In genomic region chr22:33920927-33921575, GRCh38 we compare ENCODE assay signal across 8 cellular contexts. TPM values are rescaled to one million over a fixed set of nuclear protein-coding genes. Genes with fewer than 3 reads are reported as not detected.
DNase-seq lines count a peak whose midpoint lies in the region; ATAC-seq and TF ChIP-seq lines count a peak whose summit lies in the region.

No MANE protein-coding gene starts in this region.

- TF ChIP-seq CTCF in neutrophil (IDR thresholded peaks at IDR 0.05), result no peak

- DNase-seq in DMS53 treated with DMSO at 0.1 percent for 48 hours (lab: John Stamatoyannopoulos, UW; ENCODE audit: unreplicated experiment), result peak; percentile 31
- DNase-seq in Kasumi-1 (lab: John Stamatoyannopoulos, UW), result peak; percentile 17 to 29
- DNase-seq in SJSA1 (ENCODE audit: low read depth in 1 of 2, low spot score in 2 of 2), result peak; percentile 93 to 99
- DNase-seq in activated naive CD4-positive, alpha-beta T cell treated with anti-CD3 and anti-CD28 coated beads, Interleukin-2, amount 50 U/mL, for 16 hours, result peak; percentile 90
- peak; percentile 95 for DNase-seq in germinal center (ENCODE audit: low spot score)
- peak; percentile 96 for DNase-seq in stromal cell of bone marrow (ENCODE audit: low read depth)

- H3K4me3 ChIP-seq in SJSA1, result peak overlapping the region; percentile 76
- H3K4me3 ChIP-seq in neutrophil (ENCODE audit: low read depth in 1 of 2, low read length in 1 of 2), result peak overlapping the region; percentile 27 to 45

- peaks cover 13% of the 10 kb centered on the region; the same call in 1 of the 2 replicates for H3K27me3 ChIP-seq in SJSA1 (replicated peaks)
- peaks cover 96% of the 10 kb centered on the region for H3K27me3 ChIP-seq in neutrophil

- no peaks in the 10 kb centered on the region for H3K9me3 ChIP-seq in SJSA1 (replicated peaks)
- H3K9me3 ChIP-seq in neutrophil, result no peaks in the 10 kb centered on the region

- H3K27ac ChIP-seq in SJSA1, result no peak overlapping the region
- H3K27ac ChIP-seq in neutrophil, result no peak overlapping the region

- ATAC-seq in GM21825 (IDR thresholded peaks at IDR 0.05; ENCODE audit: unreplicated experiment), result peak; percentile 53

- H3K4me1 ChIP-seq in SJSA1 (replicated peaks), result peaks cover 18% of the 10 kb centered on the region
- peaks cover 9 to 26% of the 10 kb centered on the region in 2 experiments for H3K4me1 ChIP-seq in neutrophil (ENCODE audit: control insufficient read depth in 1 of 2, insufficient read depth in 1 of 2, low read depth in 1 of 2, low read length in 1 of 2)

- H3K36me3 ChIP-seq in SJSA1, result 0 out of 2 replicates have a peak, but pooled peaks cover 3% of the 10 kb centered on the region
- no peaks in the 10 kb centered on the region for H3K36me3 ChIP-seq in neutrophil

RNA-seq across cellular contexts. Expression of gene LARGE1, which starts 0.8 kb away (rescaled TPM):
- 24.8 and 40.9 TPM in 2 replicates for total RNA-seq in SJSA1 (2014; rRNA removed; shearing (Covaris generic))

Comparison
In these comparisons a context has a peak if more than half of its experiments do, and no peak if none do; other contexts are left out.
1. DNase-seq: peak in every context shown above with its lines; median percentile 96 in SJSA1; 96 in stromal cell of bone marrow; 95 in germinal center; 90 in activated naive CD4-positive, alpha-beta T cell treated with anti-CD3 and anti-CD28 coated beads, Interleukin-2, amount 50 U/mL, for 16 hours; 31 in DMS53 treated with DMSO at 0.1 percent for 48 hours; 23 in Kasumi-1.